In the genomic region with DNA sequence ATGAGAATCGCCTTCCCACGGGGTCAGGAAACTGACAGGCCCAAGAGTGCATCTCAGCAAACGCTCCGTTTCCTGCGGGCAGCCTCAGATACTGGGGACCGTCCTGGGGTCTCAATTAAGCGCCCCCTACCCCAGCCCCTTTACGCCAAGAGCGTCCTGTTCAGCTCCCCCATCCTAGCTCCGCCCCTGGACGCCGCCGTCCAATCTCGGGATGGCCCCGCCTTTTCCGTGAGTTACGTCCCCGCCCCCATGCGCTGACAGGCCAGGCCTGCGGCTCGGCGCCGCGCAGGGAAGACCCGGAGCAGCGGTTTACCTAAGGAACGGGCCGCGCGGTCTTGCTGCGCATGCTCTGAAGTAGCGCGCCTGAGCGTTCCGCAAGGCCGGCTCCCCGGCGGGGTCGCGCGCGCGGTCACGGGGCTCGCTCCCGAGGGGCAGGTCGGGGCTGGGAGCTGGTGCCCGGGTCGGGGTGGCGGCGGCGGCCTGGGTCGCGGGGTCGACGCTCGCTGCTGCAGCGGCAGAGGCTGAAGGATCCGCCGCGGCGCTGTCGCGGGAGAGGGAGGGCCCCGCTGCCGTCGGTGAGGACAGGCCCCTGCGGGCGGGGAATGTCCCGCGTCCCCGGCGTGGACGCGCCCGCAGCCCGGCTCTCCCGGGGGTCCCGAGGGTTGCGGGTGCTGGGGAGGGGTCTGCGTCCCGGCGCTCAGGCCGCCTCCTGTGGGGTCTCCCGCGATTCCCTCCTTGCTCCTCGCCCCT, we compare ENCODE assay signal across 8 cellular contexts. TPM values are rescaled to one million over a fixed set of nuclear protein-coding genes. Genes with fewer than 3 reads are reported as not detected.
DNase-seq lines count a peak whose midpoint lies in the region; ATAC-seq and TF ChIP-seq lines count a peak whose summit lies in the region.

A gene with protein sequence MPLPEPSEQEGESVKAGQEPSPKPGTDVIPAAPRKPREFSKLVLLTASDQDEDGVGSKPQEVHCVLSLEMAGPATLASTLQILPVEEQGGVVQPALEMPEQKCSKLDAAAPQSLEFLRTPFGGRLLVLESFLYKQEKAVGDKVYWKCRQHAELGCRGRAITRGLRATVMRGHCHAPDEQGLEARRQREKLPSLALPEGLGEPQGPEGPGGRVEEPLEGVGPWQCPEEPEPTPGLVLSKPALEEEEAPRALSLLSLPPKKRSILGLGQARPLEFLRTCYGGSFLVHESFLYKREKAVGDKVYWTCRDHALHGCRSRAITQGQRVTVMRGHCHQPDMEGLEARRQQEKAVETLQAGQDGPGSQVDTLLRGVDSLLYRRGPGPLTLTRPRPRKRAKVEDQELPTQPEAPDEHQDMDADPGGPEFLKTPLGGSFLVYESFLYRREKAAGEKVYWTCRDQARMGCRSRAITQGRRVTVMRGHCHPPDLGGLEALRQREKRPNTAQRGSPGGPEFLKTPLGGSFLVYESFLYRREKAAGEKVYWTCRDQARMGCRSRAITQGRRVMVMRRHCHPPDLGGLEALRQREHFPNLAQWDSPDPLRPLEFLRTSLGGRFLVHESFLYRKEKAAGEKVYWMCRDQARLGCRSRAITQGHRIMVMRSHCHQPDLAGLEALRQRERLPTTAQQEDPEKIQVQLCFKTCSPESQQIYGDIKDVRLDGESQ (plus strand): TSS at position 352 of the 750 bp plus-strand sequence. CDS start 17,755 bp downstream, outside the sequence.

- peak within 1 kb of the TSS; percentile 86 for H3K4me3 ChIP-seq in coronary artery

- H3K27ac Mint-ChIP-seq in activated CD4-positive, alpha-beta T cell treated with anti-CD3 and anti-CD28 coated beads, Interleukin-2, amount 10 ng/mL, durations not matched to agents 7 days and 5 days, result peak within 1 kb of the TSS; percentile 89

- H3K27ac ChIP-seq in coronary artery, result peak within 1 kb of the TSS; percentile 92 to 93

- peak within 1 kb of the TSS; percentile 88 for H3K4me3 Mint-ChIP-seq in activated CD4-positive, alpha-beta T cell treated with anti-CD3 and anti-CD28 coated beads, Interleukin-2, amount 10 ng/mL, durations not matched to agents 7 days and 5 days

- intact Hi-C loops in left colon (cut with DNase I, micrococcal nuclease), result no loop called here

- CTCF ChIA-PET in activated CD4-positive, alpha-beta T cell treated with anti-CD3 and anti-CD28 coated beads, Interleukin-2, amount 10 ng/mL, durations not matched to agents 7 days and 5 days (lab: Charles Lee), result interaction anchor here (0.6 to 2.2 kb wide), 5 partner anchors 15 to 72 kb away, joined by 3 to 10 read pairs (median 4); partner anchors contain the start of gene FLYWCH2

- H3K4me1 Mint-ChIP-seq in activated CD4-positive, alpha-beta T cell treated with anti-CD3 and anti-CD28 coated beads, Interleukin-2, amount 10 ng/mL, durations not matched to agents 7 days and 5 days, result peaks cover 30% of the 10 kb centered on the region

- no peak for TF ChIP-seq CTCF in coronary artery (IDR thresholded peaks at IDR 0.05)

- POLR2A ChIA-PET in activated CD4-positive, alpha-beta T cell treated with anti-CD3 and anti-CD28 coated beads, Interleukin-2, amount 10 ng/mL, durations not matched to agents 7 days and 5 days (lab: Charles Lee), result interaction anchor here (0.9 to 1.0 kb wide), 2 partner anchors 29 to 153 kb away, joined by 3 to 6 read pairs; partner anchors contain the start of genes FLYWCH2 and IL32

- no peaks in the 10 kb centered on the region for H3K9me3 Mint-ChIP-seq in activated CD4-positive, alpha-beta T cell treated with anti-CD3 and anti-CD28 coated beads, Interleukin-2, amount 10 ng/mL, durations not matched to agents 7 days and 5 days

- H3K36me3 Mint-ChIP-seq in activated CD4-positive, alpha-beta T cell treated with anti-CD3 and anti-CD28 coated beads, Interleukin-2, amount 10 ng/mL, durations not matched to agents 7 days and 5 days (ENCODE audit: low read depth), result peaks cover 11% of the 10 kb centered on the region

- peak; percentile 85 to 97 (median 96) for DNase-seq in C1 segment of cervical spinal cord (lab: John Stamatoyannopoulos, UW)
- DNase-seq in NCI-H69 (lab: John Stamatoyannopoulos, UW), result peak; percentile 100
- peak; percentile 99 for DNase-seq in activated CD4-positive, alpha-beta T cell treated with anti-CD3 and anti-CD28 coated beads, Interleukin-2, amount 10 ng/mL, durations not matched to agents 7 days and 5 days
- peak; percentile 98 for DNase-seq in coronary artery (ENCODE audit: low spot score)
- DNase-seq in left colon, result peak; percentile 98 to 100
- DNase-seq in stimulated activated CD4-positive, alpha-beta T cell treated with anti-CD3 and anti-CD28 coated beads, Interleukin-1b, Interleukin-23, amount 100 ng/mL, for 4 hours (ENCODE audit: low read depth in 2 of 2), result peak; percentile 97 to 98

- peak; percentile 91 for ATAC-seq in GM19372 (IDR thresholded peaks at IDR 0.05; ENCODE audit: low read depth, unreplicated experiment)
- peak; percentile 93 for ATAC-seq in HG03521 (IDR thresholded peaks at IDR 0.05; ENCODE audit: unreplicated experiment)
- ATAC-seq in left colon, result peak; percentile 96

- H3K27me3 Mint-ChIP-seq in activated CD4-positive, alpha-beta T cell treated with anti-CD3 and anti-CD28 coated beads, Interleukin-2, amount 10 ng/mL, durations not matched to agents 7 days and 5 days, result no peaks in the 10 kb centered on the region

RNA-seq across cellular contexts. Expression of the gene that starts here (rescaled TPM):
- 10 to 100 TPM; 46.8 to 52.7 TPM for total RNA-seq in activated CD4-positive, alpha-beta T cell treated with anti-CD3 and anti-CD28 coated beads, Interleukin-2, amount 10 ng/mL, durations not matched to agents 7 days and 5 days
- total RNA-seq in left colon, result 10 to 100 TPM; 23.0 to 27.3 TPM

Comparison
In these comparisons a context has a peak if more than half of its experiments do, and no peak if none do; other contexts are left out.
1. Peak in every context shown above with its lines: DNase-seq, ATAC-seq, H3K4me3 ChIP-seq and H3K27ac ChIP-seq.